In the genomic region with DNA sequence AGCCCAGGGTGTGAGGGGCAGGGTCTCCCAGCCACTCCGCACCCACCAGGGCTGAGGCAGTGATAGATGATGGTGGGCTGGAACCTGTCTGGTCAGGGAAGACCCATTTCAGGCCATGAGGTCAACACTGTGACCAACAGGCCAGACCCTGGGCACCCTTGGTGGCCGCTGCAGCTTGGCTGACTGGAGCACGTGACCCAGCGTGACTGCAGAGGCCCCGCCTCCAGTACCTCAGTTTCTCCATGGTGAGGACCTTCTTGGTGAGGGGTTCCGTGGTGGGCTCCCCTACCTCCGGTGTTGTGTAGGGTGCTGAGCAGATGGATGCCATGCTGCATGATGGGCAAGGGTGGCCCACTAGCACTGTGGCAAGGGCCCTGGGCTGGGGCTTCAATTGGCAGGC, we compare ENCODE assay signal across 2 cellular contexts. TPM values are rescaled to one million over a fixed set of nuclear protein-coding genes. Genes with fewer than 3 reads are reported as not detected.
"Had no signal": no experiment of that assay in that cellular context is flagged by ENCODE, and none has a peak within 500 bp of the region (broad histone marks: within the 10 kb centered on the region; RNA-seq: fewer than 3 reads in every experiment).

No MANE protein-coding gene starts in this region.

RNA-seq across cellular contexts. Expression of a gene that starts 35.9 kb away (rescaled TPM):
- total RNA-seq: activated B cell treated with CpG ODN at 0.5 μM for 24 hours, SJSA1 had no signal
